23 cellular contexts compared by ENCODE assay signal in the genomic region with DNA sequence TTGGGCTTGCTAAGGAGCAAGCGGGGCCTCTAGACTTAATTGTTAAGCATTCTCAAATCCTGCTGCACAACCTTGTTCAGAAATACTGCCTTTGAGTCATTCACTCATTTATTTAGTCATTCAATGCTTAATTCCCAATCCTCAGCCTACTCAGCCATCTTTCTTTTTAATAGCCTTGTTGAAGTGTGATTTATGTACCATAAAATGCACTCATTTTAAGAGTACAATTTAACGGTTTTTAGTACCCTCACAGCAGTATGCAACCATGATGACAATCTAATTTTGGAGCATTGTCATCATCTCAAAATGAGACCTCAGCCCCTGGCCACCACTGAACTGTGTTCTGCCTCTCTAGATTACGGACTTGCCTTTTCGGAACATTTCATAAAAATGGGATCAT.
"Had no signal": no experiment of that assay in that cellular context is flagged by ENCODE, and none has a peak within 500 bp of the region (broad histone marks: within the 10 kb centered on the region; RNA-seq: fewer than 3 reads in every experiment).

No MANE protein-coding gene starts in this region.

- H3K4me1 ChIP-seq: colonic mucosa had no signal

- H3K4me3 ChIP-seq: colonic mucosa, dorsolateral prefrontal cortex, esophagus muscularis mucosa, esophagus squamous epithelium, gastrocnemius medialis, gastroesophageal sphincter, heart left ventricle, heart right ventricle, hepatocyte had no signal

- DNase-seq: colonic mucosa; cortex of kidney; dermis blood vessel endothelial cell; dorsolateral prefrontal cortex; effector CD4-positive, alpha-beta T cell; effector CD8-positive, alpha-beta T cell; effector memory CD4-positive, alpha-beta T cell; effector memory CD8-positive, alpha-beta T cell; erythroblast; esophagus squamous epithelium; foreskin fibroblast; foreskin keratinocyte; foreskin melanocyte; gastrocnemius medialis; glutamatergic neuron; head of caudate nucleus; heart left ventricle; heart right ventricle had no signal

- H3K9me3 ChIP-seq: colonic mucosa, esophagus muscularis mucosa, esophagus squamous epithelium, gastrocnemius medialis, heart left ventricle had no signal

- H3K27ac ChIP-seq: colonic mucosa, dorsolateral prefrontal cortex, epithelial cell of prostate, esophagus muscularis mucosa, esophagus squamous epithelium, foreskin keratinocyte, gastrocnemius medialis, gastroesophageal sphincter, heart left ventricle, heart right ventricle, hepatocyte had no signal

- H3K36me3 ChIP-seq: colonic mucosa, esophagus squamous epithelium, gastrocnemius medialis, heart left ventricle, heart right ventricle had no signal

- ATAC-seq: effector memory CD8-positive, alpha-beta T cell; esophagus mucosa; foreskin keratinocyte; gastrocnemius medialis; gastroesophageal sphincter; heart left ventricle; heart right ventricle had no signal
